18 cellular contexts compared by ENCODE assay signal in the genomic region with DNA sequence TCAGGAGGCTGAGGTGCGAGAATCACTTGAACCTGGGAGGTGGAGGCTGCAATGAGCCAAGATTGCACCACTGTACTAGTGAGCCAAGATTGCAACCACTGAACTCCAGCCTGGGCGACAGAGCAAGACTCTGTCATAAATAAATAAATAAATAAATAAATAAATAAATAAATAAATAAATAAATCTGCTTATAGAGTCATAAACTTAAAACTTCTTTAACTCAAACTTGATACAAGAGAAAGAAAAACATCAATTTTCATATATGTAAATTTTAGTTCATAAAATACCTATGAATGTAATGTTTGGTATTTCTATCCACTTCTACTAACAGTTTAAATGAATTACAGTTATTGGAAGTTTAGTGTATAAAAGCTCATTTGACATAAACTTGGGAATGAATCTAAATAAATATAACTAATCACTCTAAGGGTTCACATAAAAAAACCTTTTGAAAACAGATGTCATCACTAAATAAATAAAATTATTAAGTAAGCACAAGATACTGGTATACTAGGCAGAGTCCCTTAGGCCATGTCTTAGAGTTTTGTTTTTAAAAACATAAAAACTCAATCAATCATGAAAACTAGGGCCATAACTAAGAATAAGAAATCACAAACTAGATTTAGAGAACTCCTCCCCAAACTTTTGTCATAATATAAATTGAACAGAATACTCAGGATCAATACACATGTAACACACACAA. TPM values are rescaled to one million over a fixed set of nuclear protein-coding genes. Genes with fewer than 3 reads are reported as not detected.
A peak's percentile ranks its signal among the peaks of the same experiment; 100 is the strongest.
DNase-seq lines count a peak whose midpoint lies in the region; ATAC-seq, FAIRE-seq and TF ChIP-seq lines count a peak whose summit lies in the region.
"Had no signal": no experiment of that assay in that cellular context is flagged by ENCODE, and none has a peak within 500 bp of the region (broad histone marks: within the 10 kb centered on the region; RNA-seq: fewer than 3 reads in every experiment).

No MANE protein-coding gene starts in this region.

- H3K27ac Mint-ChIP-seq in activated CD8-positive, alpha-beta T cell treated with anti-CD3 and anti-CD28 coated beads for 36 hours: peak overlapping the region; percentile 91
- H3K27ac Mint-ChIP-seq in activated CD8-positive, alpha-beta T cell treated with anti-CD3 and anti-CD28 coated beads, Interleukin-2, amount 10 ng/mL, durations not matched to agents 7 days and 5 days: no peak overlapping the region
- peak overlapping the region; percentile 90 for H3K27ac Mint-ChIP-seq in HFFc6

- CTCF ChIA-PET in activated CD8-positive, alpha-beta T cell treated with anti-CD3 and anti-CD28 coated beads for 36 hours (lab: Charles Lee): no interaction called here
- CTCF ChIA-PET in activated CD8-positive, alpha-beta T cell treated with anti-CD3 and anti-CD28 coated beads, Interleukin-2, amount 10 ng/mL, durations not matched to agents 7 days and 5 days (lab: Charles Lee): interaction anchor here (1.0 kb wide), 1 partner anchor 8 kb away, joined by 4 read pairs; no protein-coding TSS in a partner anchor
- CTCF ChIA-PET in GM12878 (lab: Yijun Ruan, JAX): no interaction called here

- H2AFZ ChIP-seq in GM12878 (ENCODE audit: control insufficient read depth, low read depth, low read length): no peak overlapping the region
- no peak overlapping the region for H2AFZ ChIP-seq in osteoblast (ENCODE audit: low read length)

- H3K79me2 ChIP-seq in GM12878 (ENCODE audit: control insufficient read depth, insufficient read depth, low read length) (no peaks in the 10 kb centered on the region; the same call in none of the 2 replicates), osteoblast (ENCODE audit: insufficient read depth, low read length) (peaks cover 94% of the 10 kb centered on the region)

- peaks cover 2% of the 10 kb centered on the region for H3K36me3 Mint-ChIP-seq in activated CD8-positive, alpha-beta T cell treated with anti-CD3 and anti-CD28 coated beads for 36 hours (ENCODE audit: low read depth)
- peaks cover 5% of the 10 kb centered on the region for H3K36me3 Mint-ChIP-seq in activated CD8-positive, alpha-beta T cell treated with anti-CD3 and anti-CD28 coated beads, Interleukin-2, amount 10 ng/mL, durations not matched to agents 7 days and 5 days (ENCODE audit: low read depth)
- H3K36me3 Mint-ChIP-seq in HFFc6 (ENCODE audit: low read depth): peaks cover 5% of the 10 kb centered on the region; the same call in 1 of the 2 replicates

- FAIRE-seq in GM12878 (lab: Jason Lieb, UNC): peak; percentile 57
- no peak for FAIRE-seq in small intestine (lab: Jason Lieb, UNC)
- FAIRE-seq: RCC 7860 had no signal

- TF ChIP-seq EP300 in GM12878 (IDR thresholded peaks at IDR 0.05; ENCODE audit: borderline replicate concordance in 1 of 2, control insufficient read depth in 1 of 2, low read depth in 2 of 2, low read length in 2 of 2): no peak

- POLR2A ChIA-PET in activated CD8-positive, alpha-beta T cell treated with anti-CD3 and anti-CD28 coated beads for 36 hours (lab: Charles Lee): interaction anchor here (1.0 kb wide), 1 partner anchor 11 kb away, joined by 3 read pairs; no protein-coding TSS in a partner anchor
- POLR2A ChIA-PET in activated CD8-positive, alpha-beta T cell treated with anti-CD3 and anti-CD28 coated beads, Interleukin-2, amount 10 ng/mL, durations not matched to agents 7 days and 5 days (lab: Charles Lee): no interaction called here
- POLR2A ChIA-PET in GM12878 (lab: Charles Lee): interaction anchor here (0.7 kb wide), 1 partner anchor 11 kb away, joined by 3 read pairs; no protein-coding TSS in a partner anchor

- no peak for TF ChIP-seq CTCF in activated CD8-positive, alpha-beta T cell treated with anti-CD3 and anti-CD28 coated beads for 36 hours (IDR thresholded peaks at IDR 0.05)
- TF ChIP-seq CTCF in HFFc6 (IDR thresholded peaks at IDR 0.05): no peak
- no peak for TF ChIP-seq CTCF in GM12878 (IDR thresholded peaks at IDR 0.05 in 2 of 3, conservative IDR thresholded peaks at IDR 0.05 in 1 of 3; ENCODE audit: control insufficient read depth in 2 of 3, extremely low read depth in 1 of 3, insufficient read depth in 1 of 3, low read depth in 3 of 3, low read length in 3 of 3)
- TF ChIP-seq CTCF in osteoblast (IDR thresholded peaks at IDR 0.05; ENCODE audit: extremely low read depth, low read depth, low read length): no peak

- no peak overlapping the region for H3K9ac ChIP-seq in GM12878 (ENCODE audit: control insufficient read depth, insufficient read depth, low read length)

- TF ChIP-seq RAD21 in GM12878 (IDR thresholded peaks at IDR 0.05; ENCODE audit: insufficient read depth, low read depth, low read length): no peak

- ATAC-seq in activated CD8-positive, alpha-beta T cell treated with anti-CD3 and anti-CD28 coated beads for 36 hours: peak; percentile 27
- no peak for ATAC-seq in activated CD8-positive, alpha-beta T cell treated with anti-CD3 and anti-CD28 coated beads, Interleukin-2, amount 10 ng/mL, durations not matched to agents 7 days and 5 days
- ATAC-seq in GM12878: no peak

- H3K9me3 Mint-ChIP-seq in activated CD8-positive, alpha-beta T cell treated with anti-CD3 and anti-CD28 coated beads for 36 hours: peaks cover 2% of the 10 kb centered on the region
- no peaks in the 10 kb centered on the region for H3K9me3 Mint-ChIP-seq in activated CD8-positive, alpha-beta T cell treated with anti-CD3 and anti-CD28 coated beads, Interleukin-2, amount 10 ng/mL, durations not matched to agents 7 days and 5 days (ENCODE audit: insufficient read depth)
- no peaks in the 10 kb centered on the region for H3K9me3 Mint-ChIP-seq in HFFc6
- H3K9me3 Mint-ChIP-seq: CD4-positive, CD25-positive, alpha-beta regulatory T cell had no signal

- SMC1A ChIA-PET in GM12878 (lab: Charles Lee; ENCODE audit: uncharacterized antibody, unreplicated experiment): interaction anchor here (0.7 kb wide), 1 partner anchor 9 kb away, joined by 3 read pairs; no protein-coding TSS in a partner anchor

- peak overlapping the region; percentile 32 for H3K4me3 Mint-ChIP-seq in activated CD8-positive, alpha-beta T cell treated with anti-CD3 and anti-CD28 coated beads for 36 hours
- no peak overlapping the region for H3K4me3 Mint-ChIP-seq in activated CD8-positive, alpha-beta T cell treated with anti-CD3 and anti-CD28 coated beads, Interleukin-2, amount 10 ng/mL, durations not matched to agents 7 days and 5 days
- H3K4me3 Mint-ChIP-seq in HFFc6: peak overlapping the region; percentile 61
- H3K4me3 Mint-ChIP-seq: CD4-positive, CD25-positive, alpha-beta regulatory T cell had no signal

- H3K9me3 ChIP-seq in GM12878 (replicated peaks; ENCODE audit: control insufficient read depth, insufficient read depth, low read length) (no peaks in the 10 kb centered on the region; the same call in 2 of the 3 replicates), osteoblast (ENCODE audit: low read depth, low read length) (no peaks in the 10 kb centered on the region), small intestine (ENCODE audit: control insufficient read depth, low read depth) (no peaks in the 10 kb centered on the region)
- H3K9me3 ChIP-seq: transverse colon had no signal

- H3K4me2 ChIP-seq in GM12878 (ENCODE audit: control insufficient read depth, insufficient read depth): no peak overlapping the region
- peak overlapping the region; percentile 56 for H3K4me2 ChIP-seq in osteoblast (ENCODE audit: insufficient read depth, low read length)

- H3K4me1 ChIP-seq in GM12878 (ENCODE audit: control insufficient read depth, insufficient read depth, low read length) (no peaks in the 10 kb centered on the region), osteoblast (ENCODE audit: insufficient read depth, low read length) (peaks cover 38% of the 10 kb centered on the region), small intestine (ENCODE audit: control insufficient read depth in 2 of 2, insufficient read depth in 1 of 2, low read depth in 1 of 2, low read length in 1 of 2) (peaks cover 0 to 4% of the 10 kb centered on the region in 2 donors)

- H3K4me1 Mint-ChIP-seq in activated CD8-positive, alpha-beta T cell treated with anti-CD3 and anti-CD28 coated beads for 36 hours (ENCODE audit: low read depth): peaks cover 36% of the 10 kb centered on the region
- H3K4me1 Mint-ChIP-seq in activated CD8-positive, alpha-beta T cell treated with anti-CD3 and anti-CD28 coated beads, Interleukin-2, amount 10 ng/mL, durations not matched to agents 7 days and 5 days (ENCODE audit: low read depth): peaks cover 16% of the 10 kb centered on the region
- peaks cover 34% of the 10 kb centered on the region for H3K4me1 Mint-ChIP-seq in HFFc6 (ENCODE audit: low read depth)

- H3K27me3 ChIP-seq in GM12878 (replicated peaks in 1 of 2; ENCODE audit: control insufficient read depth in 2 of 2, insufficient read depth in 2 of 2, low read length in 1 of 2) (no peaks in the 10 kb centered on the region), osteoblast (ENCODE audit: insufficient read depth, low read length) (no peaks in the 10 kb centered on the region), small intestine (ENCODE audit: control insufficient read depth in 2 of 2, insufficient read depth in 2 of 2, low read length in 2 of 2) (no peaks in the 10 kb centered on the region)
- H3K27me3 ChIP-seq: transverse colon had no signal

- no peaks in the 10 kb centered on the region for H4K20me1 ChIP-seq in GM12878 (ENCODE audit: control insufficient read depth, insufficient read depth)
- H4K20me1 ChIP-seq in osteoblast (ENCODE audit: insufficient read depth, low read length): peaks cover 68% of the 10 kb centered on the region

- WGBS in GM12878 (ENCODE audit: insufficient coverage, insufficient replicate concordance, low lambda C conversion rate, missing lambda C conversion rate): 96% methylated on average over 2 of the region's 2 CpGs
- 64 to 96% (median 88%) methylated on average over 2 of the region's 2 CpGs for WGBS in small intestine, 3 donors

- RAD21 ChIA-PET in GM12878 (lab: Charles Lee; ENCODE audit: unreplicated experiment): no interaction called here

- in situ Hi-C loops in GM12878 (cut with MboI): no loop called here

- BruUV-seq in GM12878 (replicated peaks; lab: Mats Ljungman, UMichigan): no TSS peak

- H3K4me3 ChIP-seq in GM12878: no peak overlapping the region
- H3K4me3 ChIP-seq in osteoblast (ENCODE audit: insufficient read depth, low read length): no peak overlapping the region
- H3K4me3 ChIP-seq in small intestine (ENCODE audit: low read depth in 1 of 2, low read length in 2 of 2): no peak overlapping the region
- H3K4me3 ChIP-seq: transverse colon had no signal

- no peak overlapping the region for H3K27ac ChIP-seq in GM12878 (ENCODE audit: control insufficient read depth, insufficient read depth)
- peak overlapping the region; percentile 63 for H3K27ac ChIP-seq in osteoblast (ENCODE audit: low read depth, low read length)
- H3K27ac ChIP-seq in small intestine (ENCODE audit: low read depth in 1 of 2, low read length in 1 of 2): no peak overlapping the region
- H3K27ac ChIP-seq: transverse colon had no signal

- intact Hi-C loops in activated CD8-positive, alpha-beta T cell treated with anti-CD3 and anti-CD28 coated beads for 36 hours (cut with micrococcal nuclease): no loop called here
- intact Hi-C loops in GM12878 (cut with micrococcal nuclease; ENCODE audit: unreplicated experiment): no loop called here

- DNase-seq in activated CD8-positive, alpha-beta T cell treated with anti-CD3 and anti-CD28 coated beads for 36 hours: no peak
- no peak for DNase-seq in activated CD8-positive, alpha-beta T cell treated with anti-CD3 and anti-CD28 coated beads, Interleukin-2, amount 10 ng/mL, durations not matched to agents 7 days and 5 days
- DNase-seq in HFFc6 (no peak), GM12878 (ENCODE audit: low read depth, low spot score) (no peak), osteoblast (ENCODE audit: insufficient read length, low spot score, missing footprints) (no peak), midbrain (lab: John Stamatoyannopoulos, UW) (no peak), small intestine (no peak), amygdala (lab: John Stamatoyannopoulos, UW) (no peak)
- DNase-seq: ACHN; DND-41; GOT3; NCI-H1436 treated with DMSO at 0.1 percent for 48 hours; NCI-H2171 treated with DMSO at 0.1 percent for 48 hours; retina; stimulated activated naive CD4-positive, alpha-beta T cell; transverse colon had no signal

- no peaks in the 10 kb centered on the region for H3K36me3 ChIP-seq in GM12878 (ENCODE audit: control insufficient read depth in 2 of 2, insufficient read depth in 2 of 2, low read length in 1 of 2)
- peaks cover 5% of the 10 kb centered on the region for H3K36me3 ChIP-seq in osteoblast (ENCODE audit: insufficient read depth, low read length)
- no peaks in the 10 kb centered on the region for H3K36me3 ChIP-seq in small intestine (ENCODE audit: control insufficient read depth in 2 of 2, insufficient read depth in 2 of 2, low read length in 2 of 2)
- H3K36me3 ChIP-seq: transverse colon had no signal

- no peaks in the 10 kb centered on the region for H3K27me3 Mint-ChIP-seq in activated CD8-positive, alpha-beta T cell treated with anti-CD3 and anti-CD28 coated beads for 36 hours
- H3K27me3 Mint-ChIP-seq in activated CD8-positive, alpha-beta T cell treated with anti-CD3 and anti-CD28 coated beads, Interleukin-2, amount 10 ng/mL, durations not matched to agents 7 days and 5 days (ENCODE audit: low read depth): no peaks in the 10 kb centered on the region
- peaks cover 3% of the 10 kb centered on the region for H3K27me3 Mint-ChIP-seq in HFFc6 (ENCODE audit: insufficient read depth)
- H3K27me3 Mint-ChIP-seq: CD4-positive, CD25-positive, alpha-beta regulatory T cell had no signal

- no peak for TF ChIP-seq POLR2A in GM12878 (IDR thresholded peaks at IDR 0.05; ENCODE audit: low read depth, low read length)

RNA-seq across cellular contexts. Expression of gene SMURF2, which starts 54.1 kb away (rescaled TPM):
- total RNA-seq in activated CD8-positive, alpha-beta T cell treated with anti-CD3 and anti-CD28 coated beads for 36 hours: 10 to 100 TPM; 13.8 to 13.9 TPM
- total RNA-seq in activated CD8-positive, alpha-beta T cell treated with anti-CD3 and anti-CD28 coated beads, Interleukin-2, amount 10 ng/mL, durations not matched to agents 7 days and 5 days: 10 to 100 TPM; 16.1 to 16.4 TPM
- total RNA-seq in HFFc6 (2021; fragmentation: NEBNext Ultra II Directional; extraction: Animal tissue kit (Norgen Biotek cat#: 25700)): 100 to 1,000 TPM in 3 of 6 experiments, 10 to 100 TPM in 3; 92.5 to 206 (median 99.1) TPM
- total RNA-seq in GM12878 (2013; cell fraction: nucleolus; rRNA removed): 33.3 and 41.2 TPM in 2 replicates
- total RNA-seq in GM12878 (2014; rRNA removed) (7.9 and 11.1 TPM in 2 replicates), GM12878 (2014; rRNA removed; fragmentation: Illumina TruSeq; extraction: Trizol) (13.0 and 13.4 TPM in 2 replicates), GM12878 (2021) (8.8 and 9.0 TPM in 2 replicates), osteoblast (90.5 and 115 TPM in 2 replicates)
- 3.3 TPM for polyA plus RNA-seq in GM12878 (2011; ENCODE audit: low read depth)
- polyA plus RNA-seq in GM12878 (2011; rRNA removed) (11.8 and 13.6 TPM in 2 replicates), GM12878 (2014; fragmentation: Illumina TruSeq; extraction: Trizol) (12.0 and 12.7 TPM in 2 replicates), GM12878 (2014; fragmentation: Nextera tagmentation; extraction: Ambion mirVana) (1 to 10 TPM; 2.8 to 3.3 TPM), GM12878 (2014; rRNA removed) (6.5 and 7.1 TPM in 2 replicates), GM12878 (2016; fragmentation: Nextera tagmentation; extraction: Ambion mirVana) (1 to 10 TPM; 3.5 to 4.5 TPM), small intestine (10 to 100 TPM in 1 of 3 donors, 1 to 10 TPM in 2; 8.0 to 20.1 (median 8.9) TPM)
- polyA plus RNA-seq in GM12878 (2011; cell fraction: cytosol; rRNA removed): 4.3 and 5.4 TPM in 2 replicates
- polyA plus RNA-seq in GM12878 (2011; cell fraction: nucleus; rRNA removed): 9.0 and 9.4 TPM in 2 replicates
- polyA plus RNA-seq in GM12878 (2012): 4.4 and 5.1 TPM in 2 replicates
- polyA minus RNA-seq in GM12878 (2011; rRNA and poly(A)+ RNA removed): 14.8 and 19.0 TPM in 2 replicates
- 6.1 and 6.9 TPM in 2 replicates for polyA minus RNA-seq in GM12878 (2011; cell fraction: cytosol; rRNA and poly(A)+ RNA removed)
- 7.1 and 9.6 TPM in 2 replicates for polyA minus RNA-seq in GM12878 (2011; cell fraction: nucleus; rRNA and poly(A)+ RNA removed)
